ENCODE assay signal across 1 cellular context in the genomic region with DNA sequence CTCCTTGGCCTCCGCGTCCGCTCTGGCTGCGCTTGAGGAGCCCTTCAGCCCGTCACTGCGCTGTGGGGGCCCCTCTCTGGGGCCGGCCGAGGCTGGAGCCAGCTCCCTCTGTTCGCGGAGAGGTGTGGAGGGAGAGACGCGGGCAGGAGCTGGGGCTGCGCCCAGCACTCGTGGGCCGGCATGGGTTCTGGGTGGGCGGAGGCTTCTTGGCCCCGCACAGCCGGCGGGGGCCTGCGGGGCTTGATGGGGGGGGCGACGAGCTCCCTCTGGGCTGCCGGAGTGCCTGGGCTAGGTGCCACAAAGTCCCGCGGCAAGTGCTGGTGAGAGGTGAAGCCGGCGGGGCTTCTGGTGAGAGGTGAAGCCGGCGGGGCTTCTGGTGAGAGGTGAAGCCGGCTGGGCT.
TF ChIP-seq lines count a peak whose summit lies in the region.

No MANE protein-coding gene starts in this region.

TF ChIP-seq in HepG2, 621 proteins besides CTCF, POLR2A, EP300 and RAD21 (continued from another document):
- TF ChIP-seq ZNF646 (CRISPR knock-in tag; IDR thresholded peaks at IDR 0.05) (no peak), ZBTB38 (CRISPR knock-in tag; IDR thresholded peaks at IDR 0.05) (no peak), ZNF326 (CRISPR knock-in tag; IDR thresholded peaks at IDR 0.05; ENCODE audit: borderline replicate concordance) (no peak), ZNF501 (CRISPR knock-in tag; IDR thresholded peaks at IDR 0.05) (no peak), ZNF747 (CRISPR knock-in tag; IDR thresholded peaks at IDR 0.05; ENCODE audit: borderline replicate concordance) (no peak), RFX1 (IDR thresholded peaks at IDR 0.05) (no peak), DBP (CRISPR knock-in tag; IDR thresholded peaks at IDR 0.05; ENCODE audit: not compliant biosample characterization) (no peak)
TF ChIP-seq in HepG2: peak in this region for 0.
